27 cellular contexts compared by ENCODE assay signal in the genomic region with DNA sequence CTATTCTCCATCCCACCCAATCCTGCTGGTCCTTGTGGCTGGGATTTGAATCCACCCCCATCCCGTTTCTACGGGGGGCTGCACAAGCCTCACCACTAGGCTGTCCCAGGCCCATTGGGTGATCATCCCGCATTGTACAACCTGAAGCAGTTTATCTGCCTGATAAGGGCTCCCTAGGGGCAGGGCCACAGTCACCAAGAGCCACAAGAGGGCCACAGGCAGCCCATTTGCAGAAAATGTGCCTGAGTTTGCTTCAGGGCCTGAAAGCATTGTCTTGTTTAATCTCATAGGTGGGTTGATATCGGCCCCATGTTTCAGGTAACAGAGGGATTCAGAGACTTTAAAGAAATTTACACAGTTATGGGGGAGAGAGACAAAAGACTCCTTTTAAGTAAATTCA.
DNase-seq lines count a peak whose midpoint lies in the region; ATAC-seq, FAIRE-seq and TF ChIP-seq lines count a peak whose summit lies in the region.
"Had no signal": no experiment of that assay in that cellular context is flagged by ENCODE, and none has a peak within 500 bp of the region (broad histone marks: within the 10 kb centered on the region; RNA-seq: fewer than 3 reads in every experiment).

No MANE protein-coding gene starts in this region.

- RAD21 ChIA-PET in GM12878 (lab: Charles Lee; ENCODE audit: unreplicated experiment) = no interaction called here

- BruUV-seq in GM12878 (replicated peaks; lab: Mats Ljungman, UMichigan) = no TSS peak

- H3K9me3 ChIP-seq in BLaER1 treated with 17β-estradiol and CSF1 and Interleukin-3, amounts not matched to agents 10 nM and 100 nM (replicated peaks in 1 of 11) = peaks cover 0 to 7% (median 0%) of the 10 kb centered on the region in 11 experiments; a peak in 4 of 22 replicates
- H3K9me3 ChIP-seq in GM12878 (replicated peaks; ENCODE audit: control insufficient read depth, insufficient read depth, low read length) (no peaks in the 10 kb centered on the region; the same call in 2 of the 3 replicates), neural progenitor cell (ENCODE audit: low read depth) (no peaks in the 10 kb centered on the region)
- H3K9me3 ChIP-seq: breast epithelium, HAP-1 had no signal

- TF ChIP-seq CTCF in GM10248 (IDR thresholded peaks at IDR 0.05; ENCODE audit: control extremely low read depth, extremely low read depth, low read depth, missing control alignments) (peak; percentile 8), GM12878 (IDR thresholded peaks at IDR 0.05 in 2 of 3, conservative IDR thresholded peaks at IDR 0.05 in 1 of 3; ENCODE audit: control insufficient read depth in 2 of 3, extremely low read depth in 1 of 3, insufficient read depth in 1 of 3, low read depth in 3 of 3, low read length in 3 of 3) (no peak), neural progenitor cell (IDR thresholded peaks at IDR 0.05) (no peak)

- H3K27ac Mint-ChIP-seq in neural progenitor cell = peak overlapping the region; percentile 42
- H3K27ac Mint-ChIP-seq: activated B cell treated with CpG ODN at 0.5 μM for 24 hours; activated CD4-positive, alpha-beta T cell treated with anti-CD3 and anti-CD28 coated beads, Interleukin-2, amount 10 ng/mL, durations not matched to agents 7 days and 5 days; activated naive CD8-positive, alpha-beta T cell; natural killer cell; T-helper 1 cell treated with Interleukin-12 subunit alpha and Interleukin-12 subunit beta and Interleukin-4 antibody, amounts not matched to agents 30 μg/mL and 1 μg/mL, for 36 hours had no signal

- H3K27me3 ChIP-seq in BLaER1 treated with 17β-estradiol and CSF1 and Interleukin-3, amounts not matched to agents 10 nM and 100 nM = no peaks in the 10 kb centered on the region
- H3K27me3 ChIP-seq in GM12878 (replicated peaks in 1 of 2; ENCODE audit: control insufficient read depth in 2 of 2, insufficient read depth in 2 of 2, low read length in 1 of 2) (no peaks in the 10 kb centered on the region), neural progenitor cell (no peaks in the 10 kb centered on the region)
- H3K27me3 ChIP-seq: breast epithelium had no signal

- intact Hi-C loops in GM12878 (cut with micrococcal nuclease; ENCODE audit: unreplicated experiment) = no loop called here

- H3K4me1 Mint-ChIP-seq in neural progenitor cell = peaks cover 30% of the 10 kb centered on the region

- peaks cover 11% of the 10 kb centered on the region for H3K27me3 Mint-ChIP-seq in neural progenitor cell (ENCODE audit: insufficient read depth, low read depth)
- H3K27me3 Mint-ChIP-seq: activated B cell treated with CpG ODN at 0.5 μM for 24 hours; activated CD4-positive, alpha-beta T cell treated with anti-CD3 and anti-CD28 coated beads, Interleukin-2, amount 10 ng/mL, durations not matched to agents 7 days and 5 days; activated naive CD8-positive, alpha-beta T cell; CD4-positive, CD25-positive, alpha-beta regulatory T cell; stimulated activated memory B cell treated with anti-CD40 and anti-IgM and Interleukin-4, amounts not matched to agents 10 μg/mL and 1 μg/mL and 100 μg/mL, for 72 hours; type B pancreatic cell had no signal

- no peaks in the 10 kb centered on the region for H3K79me2 ChIP-seq in GM12878 (ENCODE audit: control insufficient read depth, insufficient read depth, low read length)
- no peaks in the 10 kb centered on the region for H3K79me2 ChIP-seq in neural progenitor cell (ENCODE audit: low read depth)

- peaks cover 0 to 10% (median 0%) of the 10 kb centered on the region in 11 experiments; a peak in 4 of 22 replicates for H3K36me3 ChIP-seq in BLaER1 treated with 17β-estradiol and CSF1 and Interleukin-3, amounts not matched to agents 10 nM and 100 nM
- H3K36me3 ChIP-seq in GM12878 (ENCODE audit: control insufficient read depth in 2 of 2, insufficient read depth in 2 of 2, low read length in 1 of 2) (peaks cover 0 to 5% of the 10 kb centered on the region in 2 experiments; a peak in 3 of 4 replicates), neural progenitor cell (no peaks in the 10 kb centered on the region)
- H3K36me3 ChIP-seq: breast epithelium, HAP-1 had no signal

- H3K4me1 ChIP-seq in BLaER1 treated with 17β-estradiol and CSF1 and Interleukin-3, amounts not matched to agents 10 nM and 100 nM = peaks cover 3 to 45% (median 30%) of the 10 kb centered on the region in 10 experiments; a peak in 16 of 20 replicates
- H3K4me1 ChIP-seq in GM12878 (ENCODE audit: control insufficient read depth, insufficient read depth, low read length) (peaks cover 4% of the 10 kb centered on the region; the same call in 1 of the 2 replicates), neural progenitor cell (peaks cover 15% of the 10 kb centered on the region)
- H3K4me1 ChIP-seq: breast epithelium, HAP-1 had no signal

- TF ChIP-seq RAD21 in GM12878 (IDR thresholded peaks at IDR 0.05; ENCODE audit: insufficient read depth, low read depth, low read length) = peak; percentile 24; the same call in 1 of the 2 replicates

- H3K36me3 Mint-ChIP-seq in neural progenitor cell = no peaks in the 10 kb centered on the region
- H3K36me3 Mint-ChIP-seq: natural killer cell, type B pancreatic cell had no signal

- no peak for DNase-seq in GM10248 (ENCODE audit: extremely low spot score)
- no peak for DNase-seq in GM12878 (ENCODE audit: low read depth, low spot score)
- DNase-seq in neural progenitor cell (ENCODE audit: low spot score) = no peak
- DNase-seq in LoVo (ENCODE audit: low spot score) = no peak
- no peak for DNase-seq in SIG-M5 (lab: John Stamatoyannopoulos, UW)
- no peak for DNase-seq in stimulated activated CD4-positive, alpha-beta T cell treated with anti-CD3 and anti-CD28 coated beads, Interleukin-15, amount 100 ng/mL, for 24 hours
- DNase-seq: activated B cell treated with CpG ODN at 0.5 μM for 24 hours; activated CD4-positive, alpha-beta T cell treated with anti-CD3 and anti-CD28 coated beads, Interleukin-2, amount 10 ng/mL, durations not matched to agents 7 days and 5 days; activated effector memory CD4-positive, alpha-beta T cell treated with Interleukin-2 at 50 U/mL for 16 hours; CD4-positive, CD25-positive, alpha-beta regulatory T cell; Kasumi-1; MV-4-11; natural killer cell; NCI-H187 treated with DMSO at 0.1 percent for 48 hours; NCI-H446 treated with DMSO at 0.1 percent for 48 hours; RPMI8226 had no signal

- H3K9me3 Mint-ChIP-seq in neural progenitor cell = no peaks in the 10 kb centered on the region
- H3K9me3 Mint-ChIP-seq: activated B cell treated with CpG ODN at 0.5 μM for 24 hours; activated CD4-positive, alpha-beta T cell treated with anti-CD3 and anti-CD28 coated beads, Interleukin-2, amount 10 ng/mL, durations not matched to agents 7 days and 5 days; natural killer cell; stimulated activated memory B cell treated with anti-CD40 and anti-IgM and Interleukin-4, amounts not matched to agents 10 μg/mL and 1 μg/mL and 100 μg/mL, for 72 hours; T-helper 1 cell treated with Interleukin-12 subunit alpha and Interleukin-12 subunit beta and Interleukin-4 antibody, amounts not matched to agents 30 μg/mL and 1 μg/mL, for 36 hours; type B pancreatic cell had no signal

- H3K4me3 ChIP-seq in BLaER1 treated with 17β-estradiol and CSF1 and Interleukin-3, amounts not matched to agents 10 nM and 100 nM = no peak overlapping the region
- H3K4me3 ChIP-seq in GM12878 = no peak overlapping the region
- H3K4me3 ChIP-seq in neural progenitor cell = no peak overlapping the region
- H3K4me3 ChIP-seq: breast epithelium, HAP-1 had no signal

- SMC1A ChIA-PET in GM12878 (lab: Charles Lee; ENCODE audit: uncharacterized antibody, unreplicated experiment) = interaction anchor here (1.1 kb wide), 1 partner anchor 10 kb away, joined by 3 read pairs; no protein-coding TSS in a partner anchor

- in situ Hi-C loops in GM12878 (cut with MboI) = no loop called here

- peak; percentile 37; the same call in 2 of the 3 replicates for ATAC-seq in GM12878
- ATAC-seq: natural killer cell; stimulated activated memory B cell treated with anti-CD40 and anti-IgM and Interleukin-4, amounts not matched to agents 10 μg/mL and 1 μg/mL and 100 μg/mL, for 72 hours had no signal

- WGBS in GM12878 (ENCODE audit: insufficient coverage, insufficient replicate concordance, low lambda C conversion rate, missing lambda C conversion rate) = 84% methylated on average over 4 of the region's 4 CpGs

- peaks cover 0 to 66% (median 7%) of the 10 kb centered on the region in 11 experiments; a peak in 10 of 22 replicates for H4K20me1 ChIP-seq in BLaER1 treated with 17β-estradiol and CSF1 and Interleukin-3, amounts not matched to agents 10 nM and 100 nM
- H4K20me1 ChIP-seq in GM12878 (ENCODE audit: control insufficient read depth, insufficient read depth) (no peaks in the 10 kb centered on the region), neural progenitor cell (ENCODE audit: low read depth) (peaks cover 4% of the 10 kb centered on the region)

- POLR2A ChIA-PET in GM10248 (lab: Yijun Ruan, JAX) = no interaction called here
- POLR2A ChIA-PET in GM12878 (lab: Charles Lee) = no interaction called here

- H2AFZ ChIP-seq in GM12878 (ENCODE audit: control insufficient read depth, low read depth, low read length) = no peak overlapping the region
- no peak overlapping the region for H2AFZ ChIP-seq in neural progenitor cell (replicated peaks)

- H3K9ac ChIP-seq in BLaER1 treated with 17β-estradiol and CSF1 and Interleukin-3, amounts not matched to agents 10 nM and 100 nM = peak overlapping the region in 1 of 11 experiments; percentile 27; a peak in 1 of 22 replicates
- H3K9ac ChIP-seq in GM12878 (ENCODE audit: control insufficient read depth, insufficient read depth, low read length) = no peak overlapping the region
- no peak overlapping the region for H3K9ac ChIP-seq in neural progenitor cell

- no peak for TF ChIP-seq EP300 in GM12878 (IDR thresholded peaks at IDR 0.05; ENCODE audit: borderline replicate concordance in 1 of 2, control insufficient read depth in 1 of 2, low read depth in 2 of 2, low read length in 2 of 2)

- no peak for TF ChIP-seq POLR2A in GM12878 (IDR thresholded peaks at IDR 0.05; ENCODE audit: low read depth, low read length)

- H3K4me2 ChIP-seq in BLaER1 treated with 17β-estradiol and CSF1 and Interleukin-3, amounts not matched to agents 10 nM and 100 nM = peak overlapping the region in 9 of 11 experiments; percentile 50 to 84 (median 74); a peak in 17 of 22 replicates
- H3K4me2 ChIP-seq in GM12878 (ENCODE audit: control insufficient read depth, insufficient read depth) (no peak overlapping the region), neural progenitor cell (no peak overlapping the region)

- FAIRE-seq in GM12878 (lab: Jason Lieb, UNC) = no peak
- FAIRE-seq: D721Med, endothelial cell of umbilical vein, frontal cortex, GM12891 had no signal

- CTCF ChIA-PET in GM10248 (lab: Yijun Ruan, JAX) = no interaction called here
- CTCF ChIA-PET in GM12878 (lab: Yijun Ruan, JAX) = interaction anchor here (1.3 kb wide), 1 partner anchor 15 kb away, joined by 5 read pairs; no protein-coding TSS in a partner anchor

- H3K4me3 Mint-ChIP-seq in neural progenitor cell = no peak overlapping the region
- H3K4me3 Mint-ChIP-seq: activated B cell treated with CpG ODN at 0.5 μM for 24 hours; activated CD4-positive, alpha-beta T cell treated with anti-CD3 and anti-CD28 coated beads, Interleukin-2, amount 10 ng/mL, durations not matched to agents 7 days and 5 days; activated naive CD8-positive, alpha-beta T cell; CD4-positive, CD25-positive, alpha-beta regulatory T cell; natural killer cell; stimulated activated memory B cell treated with anti-CD40 and anti-IgM and Interleukin-4, amounts not matched to agents 10 μg/mL and 1 μg/mL and 100 μg/mL, for 72 hours; T-helper 1 cell treated with Interleukin-12 subunit alpha and Interleukin-12 subunit beta and Interleukin-4 antibody, amounts not matched to agents 30 μg/mL and 1 μg/mL, for 36 hours; type B pancreatic cell had no signal

- no peaks in the 10 kb centered on the region for H3F3A ChIP-seq in neural progenitor cell (ENCODE audit: low read depth)

- peak overlapping the region in 1 of 11 experiments; percentile 56; a peak in 1 of 22 replicates for H3K27ac ChIP-seq in BLaER1 treated with 17β-estradiol and CSF1 and Interleukin-3, amounts not matched to agents 10 nM and 100 nM
- H3K27ac ChIP-seq in GM12878 (ENCODE audit: control insufficient read depth, insufficient read depth) (no peak overlapping the region), neural progenitor cell (no peak overlapping the region)
- H3K27ac ChIP-seq: breast epithelium had no signal

Comparison
In these comparisons a context has a peak if more than half of its experiments do, and no peak if none do; other contexts are left out.
1. H3K4me2 ChIP-seq: peak in BLaER1 treated with 17β-estradiol and CSF1 and Interleukin-3, amounts not matched to agents 10 nM and 100 nM (9 of 11); none in GM12878 (single experiment) and neural progenitor cell (single experiment).